14 cellular contexts compared by ENCODE assay signal in genomic region chr2:152240559-152241231, GRCh38.
DNase-seq lines count a peak whose midpoint lies in the region; FAIRE-seq and TF ChIP-seq lines count a peak whose summit lies in the region.
"Had no signal": no experiment of that assay in that cellular context is flagged by ENCODE, and none has a peak within 500 bp of the region (broad histone marks: within the 10 kb centered on the region; RNA-seq: fewer than 3 reads in every experiment).

No MANE protein-coding gene starts in this region.

- H3K4me3 ChIP-seq in bronchial epithelial cell (ENCODE audit: low read depth, low read length) (no peak overlapping the region), sigmoid colon (no peak overlapping the region)
- H3K4me3 ChIP-seq: lung, thyroid gland had no signal

- DNase-seq in Caki2 (ENCODE audit: low read depth) (peak; percentile 3), NCI-H2171 (lab: John Stamatoyannopoulos, UW) (peak; percentile 62), bronchial epithelial cell (ENCODE audit: low read depth) (peak; percentile 95), iris pigment epithelial cell (ENCODE audit: low read depth) (peak; percentile 89), RPMI8226 (no peak), posterior vena cava (ENCODE audit: low spot score) (no peak), sigmoid colon (no peak), NK-92 (lab: John Stamatoyannopoulos, UW; ENCODE audit: unreplicated experiment) (no peak)
- DNase-seq: activated CD8-positive, alpha-beta T cell treated with anti-CD3 and anti-CD28 coated beads, Interleukin-2, amount 10 ng/mL, durations not matched to agents 7 days and 5 days; anterior cingulate cortex; NCI-H1048; stimulated activated CD8-positive, alpha-beta memory T cell treated with anti-CD3 and anti-CD28 coated beads, Interleukin-4, amount 100 ng/mL, for 48 hours; thyroid gland had no signal

- in situ Hi-C loops in Caki2 (cut with HindIII; ENCODE audit: low pct_unique_long_range_greater_than_20kb, low sequenced_read_pairs) = no loop called here

- FAIRE-seq in bronchial epithelial cell (lab: Jason Lieb, UNC) = no peak

- WGBS in sigmoid colon, 2 donors = 48 to 50% methylated on average over 2 of the region's 2 CpGs

- H3K27me3 ChIP-seq in bronchial epithelial cell (ENCODE audit: control insufficient read depth, insufficient read depth, low read length) (no peaks in the 10 kb centered on the region), sigmoid colon (no peaks in the 10 kb centered on the region)
- H3K27me3 ChIP-seq: thyroid gland had no signal

- no peak for TF ChIP-seq POLR2A in sigmoid colon (IDR thresholded peaks at IDR 0.05)

- H3K36me3 ChIP-seq in bronchial epithelial cell (ENCODE audit: control insufficient read depth, insufficient read depth, low read length) (no peaks in the 10 kb centered on the region), sigmoid colon (no peaks in the 10 kb centered on the region)
- H3K36me3 ChIP-seq: thyroid gland had no signal

- TF ChIP-seq EP300 in sigmoid colon (IDR thresholded peaks at IDR 0.05) = no peak

- peaks cover 0 to 3% (median under 1%) of the 10 kb centered on the region in 4 donors for H3K9me3 ChIP-seq in sigmoid colon
- H3K9me3 ChIP-seq: thyroid gland had no signal

- intact Hi-C loops in posterior vena cava (cut with DNase I) = no loop called here
- intact Hi-C loops in sigmoid colon (cut with DNase I) = no loop called here

- no peak for TF ChIP-seq CTCF in bronchial epithelial cell (IDR thresholded peaks at IDR 0.05; ENCODE audit: insufficient read depth, low read length, severe bottlenecking)
- TF ChIP-seq CTCF in sigmoid colon (IDR thresholded peaks at IDR 0.05) = no peak

- no peak overlapping the region for H3K27ac ChIP-seq in sigmoid colon
- H3K27ac ChIP-seq: thyroid gland had no signal

- H3K4me1 ChIP-seq in sigmoid colon = no peaks in the 10 kb centered on the region
- H3K4me1 ChIP-seq: thyroid gland had no signal

Comparison
In these comparisons a context has a peak if more than half of its experiments do, and no peak if none do; other contexts are left out.
1. DNase-seq: peak in Caki2 (single experiment), NCI-H2171 (single experiment), bronchial epithelial cell (single experiment) and iris pigment epithelial cell (single experiment); none in RPMI8226 (single experiment), posterior vena cava (single experiment), sigmoid colon (single experiment) and NK-92 (single experiment).